8 cellular contexts compared by ENCODE assay signal in the genomic region with DNA sequence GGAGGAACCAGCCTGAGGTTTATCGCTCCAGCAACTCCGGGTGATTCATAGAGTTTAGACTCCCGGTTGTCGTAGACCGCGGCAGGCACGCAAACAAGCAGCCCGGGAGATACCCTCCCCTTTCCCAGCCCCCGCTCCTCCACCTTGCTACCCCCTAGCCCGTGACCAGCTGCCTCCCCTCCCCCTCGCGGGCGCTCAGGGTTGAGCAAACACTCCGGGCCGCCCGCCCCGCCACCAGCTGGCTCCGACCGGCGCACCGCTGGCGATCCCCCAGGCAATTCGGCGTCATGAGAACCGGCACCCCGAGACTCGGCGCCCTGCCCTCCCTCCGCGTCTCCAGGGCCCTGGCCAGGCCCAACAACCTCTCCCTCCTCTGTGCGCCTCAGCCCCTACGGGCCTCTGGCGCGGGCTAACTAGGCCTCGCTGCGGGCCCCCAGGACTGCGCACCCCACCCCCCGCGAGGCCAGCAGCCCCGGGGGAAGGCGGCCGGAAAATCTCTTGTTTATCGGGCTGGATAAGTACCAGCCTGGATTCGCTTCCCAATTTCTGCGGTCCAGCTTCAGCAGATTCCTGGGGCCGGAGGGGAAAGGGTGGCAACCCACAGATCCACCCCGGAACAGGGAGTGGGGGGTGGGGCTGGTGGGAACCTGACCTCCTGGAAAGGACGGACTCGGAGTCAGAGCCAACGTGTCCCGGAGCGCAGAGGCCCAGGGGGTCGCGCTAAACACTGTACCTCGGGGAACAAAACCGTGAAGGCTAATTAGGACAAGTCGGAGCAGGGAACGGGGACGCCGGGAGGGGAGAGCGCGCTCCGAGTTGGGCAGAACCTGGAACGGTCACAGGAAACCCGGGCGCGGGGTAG. TPM values are rescaled to one million over a fixed set of nuclear protein-coding genes. Genes with fewer than 3 reads are reported as not detected.
DNase-seq lines count a peak whose midpoint lies in the region; ATAC-seq and TF ChIP-seq lines count a peak whose summit lies in the region.

No MANE protein-coding gene starts in this region.

- peak overlapping the region; percentile 83 for H3K4me3 ChIP-seq in kidney epithelial cell (ENCODE audit: low read depth, low read length)

- no peak for TF ChIP-seq CTCF in kidney epithelial cell (IDR thresholded peaks at IDR 0.05; ENCODE audit: insufficient read depth, low read length, poor library complexity, severe bottlenecking)

- peak overlapping the region; percentile 71 for H3K4me3 Mint-ChIP-seq in central memory CD8-positive, alpha-beta T cell
- peak overlapping the region; percentile 78 for H3K4me3 Mint-ChIP-seq in stimulated activated memory B cell treated with anti-CD40 and anti-IgM and Interleukin-4, amounts not matched to agents 10 μg/mL and 1 μg/mL and 100 μg/mL, for 72 hours

- no peaks in the 10 kb centered on the region for H3K27me3 ChIP-seq in kidney epithelial cell (ENCODE audit: control insufficient read depth, insufficient read depth, low read length)

- no peak for DNase-seq in activated CD4-positive, CD25-positive, alpha-beta regulatory T cell treated with anti-CD3 and anti-CD28 coated beads, Interleukin-2, amount 50 U/mL, for 72 hours
- DNase-seq in NCI-H510A (lab: John Stamatoyannopoulos, UW) (peak; percentile 95), kidney epithelial cell (ENCODE audit: low read depth) (peak; percentile 98)
- DNase-seq in central memory CD8-positive, alpha-beta T cell (ENCODE audit: low spot score in 2 of 2): no peak

- H3K36me3 ChIP-seq in kidney epithelial cell (ENCODE audit: control insufficient read depth, insufficient read depth, low read length): no peaks in the 10 kb centered on the region

- peak; percentile 33 to 39 for ATAC-seq in activated CD4-positive, CD25-positive, alpha-beta regulatory T cell treated with anti-CD3 and anti-CD28 coated beads, Interleukin-2, amount 50 U/mL, for 24 hours
- ATAC-seq in HG02981 (IDR thresholded peaks at IDR 0.05; ENCODE audit: unreplicated experiment) (peak; percentile 33), HG03045 (IDR thresholded peaks at IDR 0.05; ENCODE audit: unreplicated experiment) (no peak)
- ATAC-seq in central memory CD8-positive, alpha-beta T cell (replicated peaks; ENCODE audit: extremely low read depth, poor library complexity, severe bottlenecking): peak; percentile 50
- peak; percentile 79 for ATAC-seq in stimulated activated memory B cell treated with anti-CD40 and anti-IgM and Interleukin-4, amounts not matched to agents 10 μg/mL and 1 μg/mL and 100 μg/mL, for 72 hours

- no peak overlapping the region for H3K27ac Mint-ChIP-seq in central memory CD8-positive, alpha-beta T cell (ENCODE audit: low read depth)
- H3K27ac Mint-ChIP-seq in stimulated activated memory B cell treated with anti-CD40 and anti-IgM and Interleukin-4, amounts not matched to agents 10 μg/mL and 1 μg/mL and 100 μg/mL, for 72 hours: peak overlapping the region; percentile 90

- H3K36me3 Mint-ChIP-seq in central memory CD8-positive, alpha-beta T cell (ENCODE audit: insufficient read depth): peaks cover 4% of the 10 kb centered on the region
- no peaks in the 10 kb centered on the region for H3K36me3 Mint-ChIP-seq in stimulated activated memory B cell treated with anti-CD40 and anti-IgM and Interleukin-4, amounts not matched to agents 10 μg/mL and 1 μg/mL and 100 μg/mL, for 72 hours

- H3K27me3 Mint-ChIP-seq in central memory CD8-positive, alpha-beta T cell: peaks cover 64% of the 10 kb centered on the region
- H3K27me3 Mint-ChIP-seq in stimulated activated memory B cell treated with anti-CD40 and anti-IgM and Interleukin-4, amounts not matched to agents 10 μg/mL and 1 μg/mL and 100 μg/mL, for 72 hours: peaks cover 39% of the 10 kb centered on the region

- no peaks in the 10 kb centered on the region for H3K9me3 Mint-ChIP-seq in central memory CD8-positive, alpha-beta T cell
- H3K9me3 Mint-ChIP-seq in stimulated activated memory B cell treated with anti-CD40 and anti-IgM and Interleukin-4, amounts not matched to agents 10 μg/mL and 1 μg/mL and 100 μg/mL, for 72 hours: no peaks in the 10 kb centered on the region

- H3K4me1 Mint-ChIP-seq in central memory CD8-positive, alpha-beta T cell: no peaks in the 10 kb centered on the region
- H3K4me1 Mint-ChIP-seq in stimulated activated memory B cell treated with anti-CD40 and anti-IgM and Interleukin-4, amounts not matched to agents 10 μg/mL and 1 μg/mL and 100 μg/mL, for 72 hours: peaks cover 17% of the 10 kb centered on the region

RNA-seq across cellular contexts. Expression of gene GPRC5C, which starts 1.0 kb away (rescaled TPM):
- 74.7 and 80.3 TPM in 2 replicates for total RNA-seq in kidney epithelial cell

RNA-seq across cellular contexts. Expression of gene CD300A, which starts 35.5 kb away (rescaled TPM):
- not detected in 2 replicates for total RNA-seq in kidney epithelial cell

Comparison
In these comparisons a context has a peak if more than half of its experiments do, and no peak if none do; other contexts are left out.
1. DNase-seq: peak in NCI-H510A (single experiment) and kidney epithelial cell (single experiment); none in activated CD4-positive, CD25-positive, alpha-beta regulatory T cell treated with anti-CD3 and anti-CD28 coated beads, Interleukin-2, amount 50 U/mL, for 72 hours (single experiment) and central memory CD8-positive, alpha-beta T cell (0 of 2).